ENCODE assay signal across 19 cellular contexts in genomic region chr15:80036067-80036466, GRCh38. TPM values are rescaled to one million over a fixed set of nuclear protein-coding genes. Genes with fewer than 3 reads are reported as not detected.
DNase-seq lines count a peak whose midpoint lies in the region; ATAC-seq, FAIRE-seq and TF ChIP-seq lines count a peak whose summit lies in the region.
"Had no signal": no experiment of that assay in that cellular context is flagged by ENCODE, and none has a peak within 500 bp of the region (broad histone marks: within the 10 kb centered on the region; RNA-seq: fewer than 3 reads in every experiment).

No MANE protein-coding gene starts in this region.

- no peak for FAIRE-seq in HepG2 (lab: Jason Lieb, UNC)
- FAIRE-seq: A549 had no signal

- no TSS peak for BruUV-seq in HepG2 (replicated peaks; lab: Mats Ljungman, UMichigan)

- H3K9ac ChIP-seq in HepG2 (ENCODE audit: insufficient read depth, low read depth, low read length): no peak overlapping the region

- CTCF ChIA-PET in HepG2 (lab: Yijun Ruan, JAX; ENCODE audit: low intra/inter-chr PET ratio, low total read pairs): no interaction called here

- in situ Hi-C loops in HepG2 (cut with HindIII; ENCODE audit: extremely low pct_ligation_motif_present, low pct_unique_long_range_greater_than_20kb): no loop called here

- H3K27me3 ChIP-seq in HepG2 (ENCODE audit: control insufficient read depth in 1 of 2, insufficient read depth in 2 of 2, low read length in 2 of 2): peaks cover 0 to 3% of the 10 kb centered on the region in 2 experiments; a peak in 1 of 5 replicates
- no peaks in the 10 kb centered on the region for H3K27me3 ChIP-seq in heart right ventricle
- H3K27me3 ChIP-seq: SJCRH30 had no signal

- no peak overlapping the region for H2AFZ ChIP-seq in HepG2 (ENCODE audit: low read length)

- DNase-seq in NCI-H748 (lab: John Stamatoyannopoulos, UW; ENCODE audit: unreplicated experiment) (peak; percentile 16), NCI-H748 treated with DMSO at 0.1 percent for 48 hours (lab: John Stamatoyannopoulos, UW) (no peak), NCI-H1105 treated with DMSO at 0.1 percent for 48 hours (lab: John Stamatoyannopoulos, UW) (peak; percentile 74), NCI-H774 (lab: John Stamatoyannopoulos, UW) (peak; percentile 11), HepG2 (ENCODE audit: low spot score) (no peak), heart right ventricle (no peak)
- DNase-seq: Caco-2, DND-41, GDM1, H9, NCI-H1694 treated with DMSO at 0.1 percent for 48 hours, OCI-M1, SJCRH30, T1000 had no signal

- intact Hi-C loops in HepG2 (cut with micrococcal nuclease; ENCODE audit: unreplicated experiment): no loop called here
- intact Hi-C loops in heart right ventricle (cut with DNase I): no loop called here

- H3K4me1 ChIP-seq in HepG2 (ENCODE audit: insufficient read depth, low read length) (peaks cover 37% of the 10 kb centered on the region), heart right ventricle (peaks cover 0 to 18% (median 9%) of the 10 kb centered on the region in 9 donors)
- H3K4me1 ChIP-seq: Caco-2 had no signal

- TF ChIP-seq CTCF in HepG2 (CRISPR knock-in tag; IDR thresholded peaks at IDR 0.05) (no peak), heart right ventricle (IDR thresholded peaks at IDR 0.05) (no peak)

- H3K9me3 ChIP-seq in HepG2 (ENCODE audit: low read length) (no peaks in the 10 kb centered on the region), heart right ventricle (no peaks in the 10 kb centered on the region)
- H3K9me3 ChIP-seq: A549, Caco-2, SJCRH30 had no signal

- TF ChIP-seq EP300 in HepG2 (IDR thresholded peaks at IDR 0.05; ENCODE audit: low read depth in 2 of 2, low read length in 2 of 2) (no peak), HepG2 (CRISPR knock-in tag; IDR thresholded peaks at IDR 0.05; ENCODE audit: borderline replicate concordance) (no peak)

- H3K4me2 ChIP-seq in HepG2 (ENCODE audit: low read depth, low read length): no peak overlapping the region
- H3K4me2 ChIP-seq: A549 had no signal

- H3K4me3 ChIP-seq in HepG2 (replicated peaks in 1 of 3; ENCODE audit: insufficient read depth in 1 of 3, low read depth in 2 of 3, low read length in 3 of 3): no peak overlapping the region
- no peak overlapping the region for H3K4me3 ChIP-seq in heart right ventricle
- H3K4me3 ChIP-seq: A549, SJCRH30 had no signal

- H3K36me3 ChIP-seq in HepG2 (replicated peaks in 1 of 2; ENCODE audit: control insufficient read depth in 1 of 2, insufficient read depth in 2 of 2, low read length in 2 of 2) (no peaks in the 10 kb centered on the region), heart right ventricle (no peaks in the 10 kb centered on the region)
- H3K36me3 ChIP-seq: SJCRH30 had no signal

- WGBS in HepG2 (ENCODE audit: low lambda C conversion rate): 0% methylated on average over 1 of the region's 1 CpG
- 86 to 87% methylated on average over 1 of the region's 1 CpG for WGBS in heart right ventricle, 2 donors

- POLR2A ChIA-PET in HepG2 (lab: Yijun Ruan, JAX): no interaction called here

- TF ChIP-seq POLR2A in HepG2 (IDR thresholded peaks at IDR 0.05; ENCODE audit: insufficient read depth in 1 of 2, low read depth in 2 of 2, low read length in 2 of 2): no peak

- H4K20me1 ChIP-seq in HepG2 (ENCODE audit: insufficient read depth, low read length): no peaks in the 10 kb centered on the region

- ATAC-seq in HG02571 (IDR thresholded peaks at IDR 0.05; ENCODE audit: unreplicated experiment): no peak
- ATAC-seq in HepG2: no peak
- ATAC-seq in heart right ventricle: no peak
- no peak for ATAC-seq in HG02973 (IDR thresholded peaks at IDR 0.05; ENCODE audit: unreplicated experiment)
- ATAC-seq: A549 had no signal

- no peak for TF ChIP-seq RAD21 in HepG2 (CRISPR knock-in tag; IDR thresholded peaks at IDR 0.05)

- H3K27ac ChIP-seq in HepG2 (ENCODE audit: extremely low read length, insufficient read depth, low read length): no peak overlapping the region
- no peak overlapping the region for H3K27ac ChIP-seq in heart right ventricle
- H3K27ac ChIP-seq: A549, C4-2B, RWPE1, SJCRH30 had no signal

- no peaks in the 10 kb centered on the region for H3K79me2 ChIP-seq in HepG2 (ENCODE audit: insufficient read depth, low read length)

TF ChIP-seq in HepG2, 621 proteins besides CTCF, POLR2A, EP300 and RAD21 (continues in another document):
- TF ChIP-seq BORCS8-MEF2B (CRISPR knock-in tag; IDR thresholded peaks at IDR 0.05) (no peak), ZFP41 (CRISPR knock-in tag; IDR thresholded peaks at IDR 0.05; ENCODE audit: borderline replicate concordance) (no peak), MEF2D (CRISPR knock-in tag; IDR thresholded peaks at IDR 0.05) (no peak), EED (CRISPR knock-in tag; IDR thresholded peaks at IDR 0.05) (no peak), FUBP1 (CRISPR knock-in tag; IDR thresholded peaks at IDR 0.05; ENCODE audit: borderline replicate concordance) (no peak), ZNF580 (CRISPR knock-in tag; IDR thresholded peaks at IDR 0.05; ENCODE audit: borderline replicate concordance, low read depth) (no peak), ZNF276 (CRISPR knock-in tag; IDR thresholded peaks at IDR 0.05; ENCODE audit: low read depth) (no peak), ZBTB26 (CRISPR knock-in tag; IDR thresholded peaks at IDR 0.05; ENCODE audit: borderline replicate concordance) (no peak)

RNA-seq across cellular contexts. Expression of gene ZFAND6, which starts 23.4 kb away (rescaled TPM):
- total RNA-seq in HepG2 (2016; rRNA removed; fragmentation: Illumina TruSeq; extraction: Trizol): 84.2 and 116 TPM in 2 replicates
- 163 and 169 TPM in 2 replicates for total RNA-seq in HepG2 (2016; cell fraction: cytosol; rRNA removed; fragmentation: Illumina TruSeq; extraction: Trizol; ENCODE audit: low read depth)
- total RNA-seq in HepG2 (2016; cell fraction: insoluble cytoplasmic fraction; rRNA removed; fragmentation: Illumina TruSeq; extraction: Trizol): 84.8 and 120 TPM in 2 replicates
- total RNA-seq in HepG2 (2016; cell fraction: membrane; rRNA removed; fragmentation: Illumina TruSeq; extraction: Trizol): 61.5 and 72.0 TPM in 2 replicates
- 53.8 and 55.3 TPM in 2 replicates for total RNA-seq in HepG2 (2016; cell fraction: nucleus; rRNA removed; fragmentation: Illumina TruSeq; extraction: Trizol)
- 107 and 115 TPM in 2 replicates for polyA plus RNA-seq in HepG2 (2011; rRNA removed)
- 73.1 and 90.8 TPM in 2 replicates for polyA plus RNA-seq in HepG2 (2011; cell fraction: cytosol; rRNA removed)
- 23.5 and 26.7 TPM in 2 replicates for polyA plus RNA-seq in HepG2 (2011; cell fraction: nucleus; rRNA removed)
- 56.0 and 64.2 TPM in 2 replicates for polyA plus RNA-seq in HepG2 (2012)
- 14.8 and 17.1 TPM in 2 replicates for polyA plus RNA-seq in HepG2 (2016; cell fraction: cytosol; fragmentation: Illumina TruSeq; extraction: Trizol; ENCODE audit: low read depth)
- 108 and 110 TPM in 2 replicates for polyA plus RNA-seq in HepG2 (2016; cell fraction: insoluble cytoplasmic fraction; fragmentation: Illumina TruSeq; extraction: Trizol; ENCODE audit: low read depth)
- polyA plus RNA-seq in HepG2 (2016; cell fraction: membrane; fragmentation: Illumina TruSeq; extraction: Trizol; ENCODE audit: low read depth): 27.8 and 29.0 TPM in 2 replicates
- 53.6 and 59.5 TPM in 2 replicates for polyA plus RNA-seq in HepG2 (2016; cell fraction: nucleus; fragmentation: Illumina TruSeq; extraction: Trizol; ENCODE audit: insufficient read depth, low read depth)
- polyA minus RNA-seq in HepG2 (2011; rRNA and poly(A)+ RNA removed; ENCODE audit: low replicate concordance): 52.9 and 70.2 TPM in 2 replicates
- polyA minus RNA-seq in HepG2 (2011; cell fraction: cytosol; rRNA and poly(A)+ RNA removed): 77.0 and 77.7 TPM in 2 replicates
- 80.9 and 83.3 TPM in 2 replicates for polyA minus RNA-seq in HepG2 (2011; cell fraction: nucleus; rRNA and poly(A)+ RNA removed)
- total RNA-seq in heart right ventricle: 10 to 100 TPM; 65.9 to 89.5 (median 75.7) TPM
- polyA plus RNA-seq in heart right ventricle: 10 to 100 TPM; 34.5 to 70.7 TPM

Comparison
In these comparisons a context has a peak if more than half of its experiments do, and no peak if none do; other contexts are left out.
1. DNase-seq: peak in NCI-H748 (single experiment), NCI-H1105 treated with DMSO at 0.1 percent for 48 hours (single experiment) and NCI-H774 (single experiment); none in NCI-H748 treated with DMSO at 0.1 percent for 48 hours (single experiment), HepG2 (single experiment) and heart right ventricle (0 of 2).